8 cellular contexts compared by ENCODE assay signal in genomic region chr14:24605435-24606190, GRCh38. TPM values are rescaled to one million over a fixed set of nuclear protein-coding genes. Genes with fewer than 3 reads are reported as not detected.
A peak's percentile ranks its signal among the peaks of the same experiment; 100 is the strongest.
DNase-seq lines count a peak whose midpoint lies in the region; ATAC-seq and TF ChIP-seq lines count a peak whose summit lies in the region.

No MANE protein-coding gene starts in this region.

- no peaks in the 10 kb centered on the region for H3K9me3 Mint-ChIP-seq in activated T-cell treated with anti-CD3 and anti-CD28 coated beads, Interleukin-2, amount 50 U/mL, for 4 hours
- H3K9me3 Mint-ChIP-seq in glutamatergic neuron (ENCODE audit: unreplicated experiment) = no peaks in the 10 kb centered on the region

- no peaks in the 10 kb centered on the region for H3K79me2 ChIP-seq in OCI-LY1 (ENCODE audit: insufficient read depth, low read length)

- H4K20me1 ChIP-seq in OCI-LY1 (ENCODE audit: insufficient read depth, low read length) = no peaks in the 10 kb centered on the region

- POLR2A ChIA-PET in A673 (lab: Charles Lee; ENCODE audit: low non-redundant PET) = interaction anchor here (0.6 kb wide), 1 partner anchor 426 kb away, joined by 4 read pairs; no protein-coding TSS in a partner anchor

- H2AFZ ChIP-seq in OCI-LY1 (ENCODE audit: low read length) = no peak overlapping the region

- no peaks in the 10 kb centered on the region for H3K27me3 ChIP-seq in A673 (replicated peaks; ENCODE audit: insufficient read depth, low read depth, low read length, poor library complexity)
- no peaks in the 10 kb centered on the region for H3K27me3 ChIP-seq in OCI-LY1 (ENCODE audit: insufficient read depth, low read length)

- H3K4me1 ChIP-seq in A673 (ENCODE audit: insufficient read depth, low read length, poor library complexity, severe bottlenecking) = no peaks in the 10 kb centered on the region
- no peaks in the 10 kb centered on the region for H3K4me1 ChIP-seq in OCI-LY1 (ENCODE audit: insufficient read depth, low read length, severe bottlenecking)

- H3F3A ChIP-seq in OCI-LY1 (ENCODE audit: insufficient read depth, low read length) = no peaks in the 10 kb centered on the region

- no peak overlapping the region for H3K27ac ChIP-seq in A673 (ENCODE audit: low read depth, low read length, poor library complexity, severe bottlenecking)
- H3K27ac ChIP-seq in OCI-LY1 (ENCODE audit: low read depth, low read length, poor library complexity, severe bottlenecking) = no peak overlapping the region

- no peak overlapping the region for H3K4me2 ChIP-seq in OCI-LY1 (ENCODE audit: low read length)

- intact Hi-C loops in A673 (cut with micrococcal nuclease; ENCODE audit: unreplicated experiment) = no loop called here

- H3K36me3 Mint-ChIP-seq in activated T-cell treated with anti-CD3 and anti-CD28 coated beads, Interleukin-2, amount 50 U/mL, for 4 hours (ENCODE audit: insufficient read depth) = no peaks in the 10 kb centered on the region
- no peaks in the 10 kb centered on the region for H3K36me3 Mint-ChIP-seq in glutamatergic neuron (ENCODE audit: unreplicated experiment)

- no peak overlapping the region for H3K4me3 ChIP-seq in A673 (ENCODE audit: low read depth, low read length, poor library complexity, severe bottlenecking)
- H3K4me3 ChIP-seq in OCI-LY1 (ENCODE audit: low read depth, low read length, poor library complexity, severe bottlenecking) = no peak overlapping the region

- no TSS peak for BruUV-seq in A673 (replicated peaks; lab: Mats Ljungman, UMichigan)

- H3K4me3 Mint-ChIP-seq in activated T-cell treated with anti-CD3 and anti-CD28 coated beads, Interleukin-2, amount 50 U/mL, for 4 hours = peak overlapping the region; percentile 17
- no peak overlapping the region for H3K4me3 Mint-ChIP-seq in glutamatergic neuron (ENCODE audit: unreplicated experiment)

- H3K9ac ChIP-seq in OCI-LY1 (ENCODE audit: low read length) = no peak overlapping the region

- TF ChIP-seq CTCF in A673 (conservative IDR thresholded peaks at IDR 0.05; ENCODE audit: low read depth, low read length) (peak; percentile 83), OCI-LY1 (IDR thresholded peaks at IDR 0.05; ENCODE audit: low read length) (peak; percentile 71), glutamatergic neuron (IDR thresholded peaks at IDR 0.05; ENCODE audit: partially characterized antibody, unreplicated experiment) (peak; percentile 74)

- H3K9me3 ChIP-seq in A673 (ENCODE audit: low read depth, low read length, poor library complexity, severe bottlenecking) (no peaks in the 10 kb centered on the region), OCI-LY1 (ENCODE audit: low read length) (no peaks in the 10 kb centered on the region)

- H3K27ac Mint-ChIP-seq in glutamatergic neuron (ENCODE audit: unreplicated experiment) = no peak overlapping the region

- H3K4me1 Mint-ChIP-seq in activated T-cell treated with anti-CD3 and anti-CD28 coated beads, Interleukin-2, amount 50 U/mL, for 4 hours (ENCODE audit: low read depth) = peaks cover 40% of the 10 kb centered on the region
- peaks cover 3% of the 10 kb centered on the region for H3K4me1 Mint-ChIP-seq in glutamatergic neuron (ENCODE audit: low read depth, unreplicated experiment)

- TF ChIP-seq POLR2A in GM18505 (IDR thresholded peaks at IDR 0.05; ENCODE audit: borderline replicate concordance, extremely low read depth, insufficient read depth, insufficient read length) = no peak

- CTCF ChIA-PET in A673 (lab: Charles Lee) = no interaction called here

- no peaks in the 10 kb centered on the region for H3K36me3 ChIP-seq in A673 (ENCODE audit: insufficient read depth, low read length, poor library complexity, severe bottlenecking)
- H3K36me3 ChIP-seq in OCI-LY1 (ENCODE audit: insufficient read depth, low read length) = no peaks in the 10 kb centered on the region

- DNase-seq in A673 (ENCODE audit: low spot score) (peak; percentile 49), glutamatergic neuron (peak; percentile 68), NCI-H774 (lab: John Stamatoyannopoulos, UW) (no peak)
- peak; percentile 66 for DNase-seq in activated T-cell treated with anti-CD3 and anti-CD28 coated beads, Interleukin-2, amount 50 U/mL, for 4 hours
- DNase-seq in stimulated activated CD4-positive, alpha-beta T cell treated with anti-CD3 and anti-CD28 coated beads, Interleukin-2, amount 100 ng/mL, for 4 hours (ENCODE audit: low read depth) = peak; percentile 56

- H3K27me3 Mint-ChIP-seq in activated T-cell treated with anti-CD3 and anti-CD28 coated beads, Interleukin-2, amount 50 U/mL, for 4 hours (ENCODE audit: low read depth) = no peaks in the 10 kb centered on the region
- no peaks in the 10 kb centered on the region for H3K27me3 Mint-ChIP-seq in glutamatergic neuron (ENCODE audit: unreplicated experiment)

- H3K9me2 ChIP-seq in OCI-LY1 (ENCODE audit: low read depth, low read length) = no peaks in the 10 kb centered on the region

- ATAC-seq in GM18505 (IDR thresholded peaks at IDR 0.05; ENCODE audit: unreplicated experiment) (peak; percentile 86), HG02973 (IDR thresholded peaks at IDR 0.05; ENCODE audit: unreplicated experiment) (peak; percentile 85)
- peak; percentile 72 for ATAC-seq in activated T-cell treated with anti-CD3 and anti-CD28 coated beads, Interleukin-2, amount 50 U/mL, for 4 hours

RNA-seq across cellular contexts. Expression of gene GZMH, which starts 3.9 kb away (rescaled TPM):
- total RNA-seq in A673 (2021) (not detected in 2 replicates), glutamatergic neuron (ENCODE audit: unreplicated experiment) (not detected)
- total RNA-seq in activated T-cell treated with anti-CD3 and anti-CD28 coated beads, Interleukin-2, amount 50 U/mL, for 4 hours = 100 to 1,000 TPM in 1 of 3 donors, 10 to 100 TPM in 2; 34.7 to 116 (median 58.8) TPM

RNA-seq across cellular contexts. Expression of gene GZMB, which starts 28.4 kb away (rescaled TPM):
- total RNA-seq in A673 (2021) (not detected in 2 replicates), glutamatergic neuron (ENCODE audit: unreplicated experiment) (not detected)
- 1,000 to 10,000 TPM; 1,078 to 3,056 (median 1,179) TPM for total RNA-seq in activated T-cell treated with anti-CD3 and anti-CD28 coated beads, Interleukin-2, amount 50 U/mL, for 4 hours

RNA-seq across cellular contexts. Expression of gene CTSG, which starts 29.6 kb away (rescaled TPM):
- total RNA-seq in A673 (2021) (not detected in 2 replicates), glutamatergic neuron (ENCODE audit: unreplicated experiment) (not detected)
- not detected for total RNA-seq in activated T-cell treated with anti-CD3 and anti-CD28 coated beads, Interleukin-2, amount 50 U/mL, for 4 hours

Comparison
In these comparisons a context has a peak if more than half of its experiments do, and no peak if none do; other contexts are left out.
1. RNA of gene GZMH, which starts 3.9 kb away (total RNA-seq): 34.7 to 116 TPM in activated T-cell treated with anti-CD3 and anti-CD28 coated beads, Interleukin-2, amount 50 U/mL, for 4 hours; not detected in A673 and not detected in glutamatergic neuron (single experiment); every median in the first group is over 10 times any median in the second.
2. RNA of gene GZMB, which starts 28.4 kb away (total RNA-seq): 1,078 to 3,056 TPM in activated T-cell treated with anti-CD3 and anti-CD28 coated beads, Interleukin-2, amount 50 U/mL, for 4 hours; not detected in A673 and not detected in glutamatergic neuron (single experiment); every median in the first group is over 1,000 times any median in the second.
3. Peak in every context shown above with its lines, with median percentiles within 50 percentile points of each other: CTCF ChIP-seq and ATAC-seq.